Comparison of ENCODE assay signal across 1 cellular context in genomic region chr17:7329360-7330098, GRCh38.
A peak's percentile ranks its signal among the peaks of the same experiment; 100 is the strongest.
TF ChIP-seq lines count a peak whose summit lies in the region.

No MANE protein-coding gene starts in this region.

TF ChIP-seq in GM12878, 131 proteins besides CTCF, POLR2A, EP300 and RAD21 (continued from another document):
- TF ChIP-seq CHD2 (IDR thresholded peaks at IDR 0.05; ENCODE audit: borderline replicate concordance, low read depth, low read length) (peak; percentile 35; the same call in 1 of the 2 replicates), FOXK2 (IDR thresholded peaks at IDR 0.05) (no peak), NR2C1 (IDR thresholded peaks at IDR 0.05) (peak; percentile 45), ZBTB33 (IDR thresholded peaks at IDR 0.05) (peak; percentile 72; the same call in 1 of the 2 replicates), ATF3 (IDR thresholded peaks at IDR 0.05; ENCODE audit: borderline replicate concordance, extremely low read depth, low read depth, low read length) (peak; percentile 86), CBX5 (IDR thresholded peaks at IDR 0.05; ENCODE audit: low read depth) (no peak), HCFC1 (IDR thresholded peaks at IDR 0.05; ENCODE audit: low read length) (peak; percentile 64), SIN3A (IDR thresholded peaks at IDR 0.05; ENCODE audit: low read depth, low read length) (peak; percentile 61; the same call in 1 of the 2 replicates), PKNOX1 (IDR thresholded peaks at IDR 0.05) (peak; percentile 68), RELB (IDR thresholded peaks at IDR 0.05; ENCODE audit: low read depth) (peak; percentile 74; the same call in 1 of the 2 replicates), CEBPB (IDR thresholded peaks at IDR 0.05; ENCODE audit: borderline replicate concordance in 1 of 2, low read depth in 2 of 2, low read length in 2 of 2) (no peak)
TF ChIP-seq in GM12878: peak in this region for 40.
